In the genomic region with DNA sequence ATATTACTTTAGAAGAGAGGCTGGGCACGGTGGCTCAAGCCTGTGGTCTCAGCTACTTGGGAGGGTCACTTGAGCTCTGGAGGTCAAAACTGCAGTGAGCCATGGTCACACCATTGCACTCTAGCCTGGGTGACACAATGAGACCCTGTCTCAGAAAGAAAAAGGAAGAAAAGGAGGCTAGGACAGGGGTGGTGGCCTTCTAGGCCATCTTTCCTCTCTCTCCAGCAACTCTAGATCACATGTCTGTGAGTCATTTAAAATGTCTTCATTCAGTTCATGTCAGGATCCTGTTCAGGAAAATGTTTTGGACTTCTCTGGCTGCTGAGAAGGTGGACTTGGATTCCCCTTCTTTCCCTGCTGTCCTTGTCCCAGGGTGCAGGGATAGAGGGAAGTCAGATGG, we compare ENCODE assay signal across 10 cellular contexts. TPM values are rescaled to one million over a fixed set of nuclear protein-coding genes. Genes with fewer than 3 reads are reported as not detected.
DNase-seq lines count a peak whose midpoint lies in the region; ATAC-seq, FAIRE-seq and TF ChIP-seq lines count a peak whose summit lies in the region.
"Had no signal": no experiment of that assay in that cellular context is flagged by ENCODE, and none has a peak within 500 bp of the region (broad histone marks: within the 10 kb centered on the region; RNA-seq: fewer than 3 reads in every experiment).

No MANE protein-coding gene starts in this region.

- no peak for FAIRE-seq in H54 (lab: Jason Lieb, UNC)

- peak overlapping the region in 8 of 11 experiments; percentile 7 to 81 (median 66); a peak in 14 of 22 replicates for H3K27ac ChIP-seq in BLaER1 treated with 17β-estradiol and CSF1 and Interleukin-3, amounts not matched to agents 10 nM and 100 nM
- peak overlapping the region; percentile 55 for H3K27ac ChIP-seq in neural progenitor cell

- no peak for DNase-seq in LNCaP clone FGC (ENCODE audit: low read depth)
- DNase-seq in endothelial cell (ENCODE audit: low spot score) = no peak
- no peak for DNase-seq in neural progenitor cell (ENCODE audit: low spot score)
- no peak for DNase-seq in H54 (ENCODE audit: insufficient read length, low spot score)
- DNase-seq in kidney glomerular epithelial cell (lab: John Stamatoyannopoulos, UW) = no peak
- no peak for DNase-seq in GF-D8 (lab: John Stamatoyannopoulos, UW)
- DNase-seq: NCI-H526 treated with DMSO at 0.1 percent for 48 hours had no signal

- peaks cover 0 to 56% (median 9%) of the 10 kb centered on the region in 11 experiments; a peak in 10 of 22 replicates for H4K20me1 ChIP-seq in BLaER1 treated with 17β-estradiol and CSF1 and Interleukin-3, amounts not matched to agents 10 nM and 100 nM
- H4K20me1 ChIP-seq in neural progenitor cell (ENCODE audit: low read depth) = peaks cover 48% of the 10 kb centered on the region

- H3K9me3 Mint-ChIP-seq in endothelial cell (ENCODE audit: unreplicated experiment) (no peaks in the 10 kb centered on the region), neural progenitor cell (no peaks in the 10 kb centered on the region)
- H3K9me3 Mint-ChIP-seq: T-helper 1 cell treated with Interleukin-12 subunit alpha and Interleukin-12 subunit beta and Interleukin-4 antibody, amounts not matched to agents 30 μg/mL and 1 μg/mL, for 36 hours had no signal

- H2AFZ ChIP-seq in neural progenitor cell (replicated peaks) = no peak overlapping the region

- H3K27me3 ChIP-seq in BLaER1 treated with 17β-estradiol and CSF1 and Interleukin-3, amounts not matched to agents 10 nM and 100 nM = no peaks in the 10 kb centered on the region
- H3K27me3 ChIP-seq in neural progenitor cell = no peaks in the 10 kb centered on the region

- no peaks in the 10 kb centered on the region for H3K4me1 Mint-ChIP-seq in endothelial cell (ENCODE audit: unreplicated experiment)
- H3K4me1 Mint-ChIP-seq in neural progenitor cell = peaks cover 43% of the 10 kb centered on the region

- TF ChIP-seq POLR2A in H54 (IDR thresholded peaks at IDR 0.05; ENCODE audit: low read depth, low read length) = no peak

- H3K36me3 ChIP-seq in BLaER1 treated with 17β-estradiol and CSF1 and Interleukin-3, amounts not matched to agents 10 nM and 100 nM = peaks cover 35 to 100% (median 98%) of the 10 kb centered on the region in 11 experiments
- peaks cover 14% of the 10 kb centered on the region for H3K36me3 ChIP-seq in neural progenitor cell

- H3K4me3 ChIP-seq in BLaER1 treated with 17β-estradiol and CSF1 and Interleukin-3, amounts not matched to agents 10 nM and 100 nM = no peak overlapping the region
- no peak overlapping the region for H3K4me3 ChIP-seq in LNCaP clone FGC (ENCODE audit: low read depth, low read length)
- no peak overlapping the region for H3K4me3 ChIP-seq in neural progenitor cell

- H3K36me3 Mint-ChIP-seq in endothelial cell (ENCODE audit: low read depth, unreplicated experiment) = peaks cover 21% of the 10 kb centered on the region
- H3K36me3 Mint-ChIP-seq in neural progenitor cell = peaks cover 26% of the 10 kb centered on the region

- H3K27me3 Mint-ChIP-seq in endothelial cell (ENCODE audit: unreplicated experiment) (no peaks in the 10 kb centered on the region), neural progenitor cell (ENCODE audit: insufficient read depth, low read depth) (peaks cover 2% of the 10 kb centered on the region)

- peak overlapping the region in 5 of 11 experiments; percentile 53 to 92 (median 81); a peak in 10 of 22 replicates for H3K4me2 ChIP-seq in BLaER1 treated with 17β-estradiol and CSF1 and Interleukin-3, amounts not matched to agents 10 nM and 100 nM
- H3K4me2 ChIP-seq in neural progenitor cell = peak overlapping the region; percentile 54

- no peaks in the 10 kb centered on the region for H3K9me3 ChIP-seq in BLaER1 treated with 17β-estradiol and CSF1 and Interleukin-3, amounts not matched to agents 10 nM and 100 nM (replicated peaks in 1 of 11)
- H3K9me3 ChIP-seq in neural progenitor cell (ENCODE audit: low read depth) = no peaks in the 10 kb centered on the region

- H3K4me3 Mint-ChIP-seq in endothelial cell (ENCODE audit: unreplicated experiment) = peak overlapping the region; percentile 57
- peak overlapping the region; percentile 53 for H3K4me3 Mint-ChIP-seq in neural progenitor cell
- H3K4me3 Mint-ChIP-seq: T-helper 1 cell treated with Interleukin-12 subunit alpha and Interleukin-12 subunit beta and Interleukin-4 antibody, amounts not matched to agents 30 μg/mL and 1 μg/mL, for 36 hours had no signal

- peaks cover 0 to 100% (median 44%) of the 10 kb centered on the region in 10 experiments; a peak in 14 of 20 replicates for H3K4me1 ChIP-seq in BLaER1 treated with 17β-estradiol and CSF1 and Interleukin-3, amounts not matched to agents 10 nM and 100 nM
- H3K4me1 ChIP-seq in neural progenitor cell = peaks cover 45% of the 10 kb centered on the region

- H3F3A ChIP-seq in neural progenitor cell (ENCODE audit: low read depth) = peaks cover 33% of the 10 kb centered on the region

- peak overlapping the region in 5 of 11 experiments; percentile 36 to 46 (median 42); a peak in 7 of 22 replicates for H3K9ac ChIP-seq in BLaER1 treated with 17β-estradiol and CSF1 and Interleukin-3, amounts not matched to agents 10 nM and 100 nM
- H3K9ac ChIP-seq in neural progenitor cell = no peak overlapping the region

- H3K79me2 ChIP-seq in neural progenitor cell (ENCODE audit: low read depth) = peaks cover 32% of the 10 kb centered on the region

- no peak for ATAC-seq in HG02981 (IDR thresholded peaks at IDR 0.05; ENCODE audit: unreplicated experiment)

- H3K27ac Mint-ChIP-seq in endothelial cell (ENCODE audit: unreplicated experiment) (no peak overlapping the region), neural progenitor cell (peak overlapping the region; percentile 98)
- H3K27ac Mint-ChIP-seq: T-helper 1 cell treated with Interleukin-12 subunit alpha and Interleukin-12 subunit beta and Interleukin-4 antibody, amounts not matched to agents 30 μg/mL and 1 μg/mL, for 36 hours had no signal

- TF ChIP-seq CTCF in LNCaP clone FGC (IDR thresholded peaks at IDR 0.05; ENCODE audit: control insufficient read depth, extremely low read depth, insufficient read depth) (0 out of 2 replicates have a peak, but pooled peaks have one; percentile 3), endothelial cell (IDR thresholded peaks at IDR 0.05; ENCODE audit: unreplicated experiment) (no peak), neural progenitor cell (IDR thresholded peaks at IDR 0.05) (no peak)

RNA-seq across cellular contexts. Expression of gene PPFIA1, which starts 53.3 kb away (rescaled TPM):
- total RNA-seq in endothelial cell (ENCODE audit: unreplicated experiment) (52.3 TPM), neural progenitor cell (ENCODE audit: low replicate concordance) (42.6 and 44.5 TPM in 2 replicates)
